Comparison of ENCODE assay signal across 8 cellular contexts in genomic region chr3:107064445-107065060, GRCh38.
DNase-seq lines count a peak whose midpoint lies in the region; ATAC-seq lines count a peak whose summit lies in the region.

No MANE protein-coding gene starts in this region.

- POLR2A ChIA-PET in activated CD4-positive, alpha-beta T cell treated with anti-CD3 and anti-CD28 coated beads, Interleukin-2, amount 10 ng/mL, durations not matched to agents 7 days and 5 days (lab: Charles Lee), result no interaction called here

- CTCF ChIA-PET in activated CD4-positive, alpha-beta T cell treated with anti-CD3 and anti-CD28 coated beads, Interleukin-2, amount 10 ng/mL, durations not matched to agents 7 days and 5 days (lab: Charles Lee), result interaction anchor here (0.8 kb wide), 1 partner anchor 456 kb away, joined by 3 read pairs; no protein-coding TSS in a partner anchor

- H3K4me3 Mint-ChIP-seq in activated CD4-positive, alpha-beta T cell treated with anti-CD3 and anti-CD28 coated beads, Interleukin-2, amount 10 ng/mL, durations not matched to agents 7 days and 5 days, result no peak overlapping the region

- H3K4me1 Mint-ChIP-seq in activated CD4-positive, alpha-beta T cell treated with anti-CD3 and anti-CD28 coated beads, Interleukin-2, amount 10 ng/mL, durations not matched to agents 7 days and 5 days, result peaks cover 10% of the 10 kb centered on the region

- ATAC-seq in GM19438 (IDR thresholded peaks at IDR 0.05; ENCODE audit: low read depth, unreplicated experiment) (peak; percentile 88), HG03460 (IDR thresholded peaks at IDR 0.05; ENCODE audit: unreplicated experiment) (peak; percentile 81)

- peaks cover 4% of the 10 kb centered on the region for H3K27me3 Mint-ChIP-seq in activated CD4-positive, alpha-beta T cell treated with anti-CD3 and anti-CD28 coated beads, Interleukin-2, amount 10 ng/mL, durations not matched to agents 7 days and 5 days

- no peaks in the 10 kb centered on the region for H3K9me3 Mint-ChIP-seq in activated CD4-positive, alpha-beta T cell treated with anti-CD3 and anti-CD28 coated beads, Interleukin-2, amount 10 ng/mL, durations not matched to agents 7 days and 5 days

- peak; percentile 40 for DNase-seq in CMK (ENCODE audit: low read depth)
- DNase-seq in NCI-H460 (ENCODE audit: extremely low read depth, low read depth), result peak; percentile 61
- DNase-seq in activated CD4-positive, alpha-beta T cell treated with anti-CD3 and anti-CD28 coated beads, Interleukin-2, amount 10 ng/mL, durations not matched to agents 7 days and 5 days, result peak; percentile 71
- DNase-seq in effector CD8-positive, alpha-beta T cell (lab: John Stamatoyannopoulos, UW), result peak; percentile 10
- peak; percentile 97 for DNase-seq in medulla oblongata (ENCODE audit: extremely low spot score)
- DNase-seq in stimulated activated CD8-positive, alpha-beta memory T cell treated with anti-CD3 and anti-CD28 coated beads, Interleukin-4, amount 100 ng/mL, for 48 hours, result peak; percentile 77

- no peak overlapping the region for H3K27ac Mint-ChIP-seq in activated CD4-positive, alpha-beta T cell treated with anti-CD3 and anti-CD28 coated beads, Interleukin-2, amount 10 ng/mL, durations not matched to agents 7 days and 5 days

- no peaks in the 10 kb centered on the region for H3K36me3 Mint-ChIP-seq in activated CD4-positive, alpha-beta T cell treated with anti-CD3 and anti-CD28 coated beads, Interleukin-2, amount 10 ng/mL, durations not matched to agents 7 days and 5 days (ENCODE audit: low read depth)

Comparison
In these comparisons a context has a peak if more than half of its experiments do, and no peak if none do; other contexts are left out.
1. Peak in every context shown above with its lines: DNase-seq and ATAC-seq.
2. DNase-seq: peak in every context shown above with its lines; median percentile 97 in medulla oblongata; 77 in stimulated activated CD8-positive, alpha-beta memory T cell treated with anti-CD3 and anti-CD28 coated beads, Interleukin-4, amount 100 ng/mL, for 48 hours; 71 in activated CD4-positive, alpha-beta T cell treated with anti-CD3 and anti-CD28 coated beads, Interleukin-2, amount 10 ng/mL, durations not matched to agents 7 days and 5 days; 61 in NCI-H460; 40 in CMK; 10 in effector CD8-positive, alpha-beta T cell.